ENCODE assay signal across 1 cellular context in genomic region chr9:101995231-101995630, GRCh38.
TF ChIP-seq lines count a peak whose summit lies in the region.

No MANE protein-coding gene starts in this region.

TF ChIP-seq in Ishikawa, 13 proteins besides CTCF, POLR2A, EP300 and RAD21 (continued from another document):
- no peak; the same call in 1 of the 2 replicates for TF ChIP-seq MAX (IDR thresholded peaks at IDR 0.05)
- peak; percentile 89 for TF ChIP-seq TEAD4 (IDR thresholded peaks at IDR 0.05)
- peak; percentile 19; the same call in 1 of the 2 replicates for TF ChIP-seq USF1 (IDR thresholded peaks at IDR 0.05)
- no peak for TF ChIP-seq EGR1 (IDR thresholded peaks at IDR 0.05)
- peak; percentile 63; the same call in 1 of the 2 replicates for TF ChIP-seq YY1 (IDR thresholded peaks at IDR 0.05; ENCODE audit: low read depth)
- TF ChIP-seq NFIC (IDR thresholded peaks at IDR 0.05): peak; percentile 96
